Comparison of ENCODE assay signal across 8 cellular contexts in the genomic region with DNA sequence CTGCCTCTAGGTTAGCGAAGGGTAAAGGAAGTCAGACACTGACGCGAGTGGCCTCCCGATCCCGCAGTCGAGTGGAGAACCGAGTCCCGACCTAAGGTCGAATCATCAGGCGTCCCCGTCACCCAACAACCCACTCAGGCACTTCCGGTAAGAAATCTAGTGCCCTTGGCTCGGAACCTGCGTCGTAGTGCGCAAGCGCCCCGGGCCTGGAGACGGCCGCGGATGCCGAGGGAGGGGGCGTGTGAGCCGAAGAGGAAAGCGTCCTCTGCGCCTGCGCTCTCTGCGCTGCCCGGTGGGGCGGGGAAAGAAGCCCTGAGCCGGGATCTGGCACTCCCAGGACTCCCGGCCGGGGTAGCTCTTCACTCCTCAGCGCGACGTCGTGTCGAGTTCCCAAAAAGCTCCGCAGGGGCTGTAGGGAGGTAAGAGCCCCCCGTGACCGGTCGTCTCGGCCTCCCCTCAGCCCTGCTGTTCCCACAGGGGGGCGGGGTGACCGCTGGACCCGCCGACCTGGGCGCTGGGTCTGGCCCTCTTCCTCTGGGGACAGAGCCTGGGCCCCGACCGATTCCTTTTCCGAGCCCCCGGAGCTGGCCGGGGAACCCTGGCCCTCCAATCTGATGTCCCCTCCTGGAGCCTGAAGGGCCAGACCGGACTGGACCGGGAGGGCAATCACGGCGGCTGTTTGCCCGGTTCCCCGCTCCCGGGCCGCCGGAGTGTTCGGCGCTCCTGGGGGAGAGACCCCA. TPM values are rescaled to one million over a fixed set of nuclear protein-coding genes. Genes with fewer than 3 reads are reported as not detected.
DNase-seq lines count a peak whose midpoint lies in the region; TF ChIP-seq lines count a peak whose summit lies in the region.

Gene ZFYVE16, plus strand, starts transcription at position 330 of the 740 bp plus-strand sequence. CDS start 26,084 bp downstream, outside the sequence.

- peaks cover 10% of the 10 kb centered on the region for H4K20me1 ChIP-seq in Loucy (ENCODE audit: insufficient read depth, low read length, poor library complexity, severe bottlenecking)

- TF ChIP-seq POLR2A in Raji (IDR thresholded peaks at IDR 0.05; ENCODE audit: insufficient read depth, low read depth, low read length): peak; percentile 83

- H3F3A ChIP-seq in Loucy (ENCODE audit: low read depth): 0 out of 2 replicates have a peak, but pooled peaks cover 2% of the 10 kb centered on the region

- peak within 1 kb of the TSS; percentile 98 to 100 (median 99) for H3K27ac Mint-ChIP-seq in nephron
- H3K27ac Mint-ChIP-seq in stimulated activated naive CD8-positive, alpha-beta T cell treated with anti-CD3 and anti-CD28 coated beads, Interleukin-15, Interleukin-2, amounts not matched to agents 100 ng/mL and 50 ng/mL, for 24 hours: peak within 1 kb of the TSS; percentile 99

- H3K9ac ChIP-seq in Loucy (ENCODE audit: low read depth, low read length, poor library complexity, severe bottlenecking): peak within 1 kb of the TSS; percentile 93

- H3K9me3 ChIP-seq in Loucy (ENCODE audit: insufficient read depth, low read depth, low read length): no peaks in the 10 kb centered on the region

- H3K9me3 Mint-ChIP-seq in nephron: no peaks in the 10 kb centered on the region
- H3K9me3 Mint-ChIP-seq in stimulated activated naive CD8-positive, alpha-beta T cell treated with anti-CD3 and anti-CD28 coated beads, Interleukin-15, Interleukin-2, amounts not matched to agents 100 ng/mL and 50 ng/mL, for 24 hours: no peaks in the 10 kb centered on the region

- H3K4me1 Mint-ChIP-seq in nephron: peaks cover 23% of the 10 kb centered on the region
- H3K4me1 Mint-ChIP-seq in stimulated activated naive CD8-positive, alpha-beta T cell treated with anti-CD3 and anti-CD28 coated beads, Interleukin-15, Interleukin-2, amounts not matched to agents 100 ng/mL and 50 ng/mL, for 24 hours (ENCODE audit: low read depth): peaks cover 22% of the 10 kb centered on the region

- no peaks in the 10 kb centered on the region for H3K36me3 ChIP-seq in H7 (replicated peaks; ENCODE audit: control insufficient read depth, insufficient read depth, low read length)
- no peaks in the 10 kb centered on the region for H3K36me3 ChIP-seq in Loucy (ENCODE audit: insufficient read depth, low read length)

- peak within 1 kb of the TSS; percentile 92 for H2AFZ ChIP-seq in Loucy (ENCODE audit: low read length)

- TF ChIP-seq CTCF in Loucy (conservative IDR thresholded peaks at IDR 0.05; ENCODE audit: low read length): peak; percentile 32; the same call in 1 of the 2 replicates
- no peak for TF ChIP-seq CTCF in fibroblast of the aortic adventitia (IDR thresholded peaks at IDR 0.05; ENCODE audit: insufficient read depth, low read length)
- peak; percentile 42 to 45 (median 43) for TF ChIP-seq CTCF in nephron (IDR thresholded peaks at IDR 0.05; ENCODE audit: unreplicated experiment in 3 of 3)

- peak within 1 kb of the TSS; percentile 84 for H3K4me3 ChIP-seq in H7 (ENCODE audit: insufficient read depth, low read depth, low read length)
- H3K4me3 ChIP-seq in Loucy (ENCODE audit: low read length, poor library complexity, severe bottlenecking): peak within 1 kb of the TSS; percentile 96
- peak within 1 kb of the TSS; percentile 83 for H3K4me3 ChIP-seq in fibroblast of the aortic adventitia (ENCODE audit: low read depth, low read length)

- peaks cover 15% of the 10 kb centered on the region for H3K36me3 Mint-ChIP-seq in nephron (ENCODE audit: low read depth)
- no peaks in the 10 kb centered on the region for H3K36me3 Mint-ChIP-seq in stimulated activated naive CD8-positive, alpha-beta T cell treated with anti-CD3 and anti-CD28 coated beads, Interleukin-15, Interleukin-2, amounts not matched to agents 100 ng/mL and 50 ng/mL, for 24 hours (ENCODE audit: low read depth)

- no peaks in the 10 kb centered on the region for H3K27me3 ChIP-seq in H7 (ENCODE audit: control insufficient read depth, insufficient read depth, low read length)
- no peaks in the 10 kb centered on the region for H3K27me3 ChIP-seq in Loucy (ENCODE audit: insufficient read depth, low read length, poor library complexity, severe bottlenecking)

- peaks cover 37% of the 10 kb centered on the region for H3K4me1 ChIP-seq in Loucy (ENCODE audit: insufficient read depth, low read length, poor library complexity, severe bottlenecking)

- peaks cover 38% of the 10 kb centered on the region for H3K79me2 ChIP-seq in Loucy (ENCODE audit: insufficient read depth, low read length)

- H3K9me2 ChIP-seq in Loucy (replicated peaks; ENCODE audit: low read depth, low read length): no peaks in the 10 kb centered on the region

- H3K4me3 Mint-ChIP-seq in nephron: peak within 1 kb of the TSS; percentile 88 to 97 (median 93)
- peak within 1 kb of the TSS; percentile 93 for H3K4me3 Mint-ChIP-seq in stimulated activated naive CD8-positive, alpha-beta T cell treated with anti-CD3 and anti-CD28 coated beads, Interleukin-15, Interleukin-2, amounts not matched to agents 100 ng/mL and 50 ng/mL, for 24 hours

- peak within 1 kb of the TSS; percentile 89 for H3K4me2 ChIP-seq in Loucy (ENCODE audit: low read depth, low read length, poor library complexity, severe bottlenecking)

- no peaks in the 10 kb centered on the region for H3K27me3 Mint-ChIP-seq in nephron (ENCODE audit: low read depth)
- H3K27me3 Mint-ChIP-seq in stimulated activated naive CD8-positive, alpha-beta T cell treated with anti-CD3 and anti-CD28 coated beads, Interleukin-15, Interleukin-2, amounts not matched to agents 100 ng/mL and 50 ng/mL, for 24 hours: no peaks in the 10 kb centered on the region

- peak; percentile 98 for DNase-seq in ELF-1 (ENCODE audit: low read depth, low spot score)
- peak; percentile 97 for DNase-seq in H7
- DNase-seq in activated effector memory CD4-positive, alpha-beta T cell treated with anti-CD3 and anti-CD28 coated beads, Interleukin-2, amount 50 U/mL, for 16 hours: peak; percentile 99
- DNase-seq in fibroblast of the aortic adventitia (ENCODE audit: low read depth): peak; percentile 96

RNA-seq across cellular contexts. Expression of gene ZFYVE16, which starts in this region (rescaled TPM):
- total RNA-seq in H7 (2014; rRNA removed; shearing (Covaris generic)): 11.7 and 17.8 TPM in 2 replicates
- 28.1 and 66.0 TPM in 2 replicates for total RNA-seq in fibroblast of the aortic adventitia (ENCODE audit: low replicate concordance)

Comparison
In these comparisons a context has a peak if more than half of its experiments do, and no peak if none do; other contexts are left out.
1. Peak in every context shown above with its lines: DNase-seq and H3K4me3 ChIP-seq.